8 cellular contexts compared by ENCODE assay signal in the genomic region with DNA sequence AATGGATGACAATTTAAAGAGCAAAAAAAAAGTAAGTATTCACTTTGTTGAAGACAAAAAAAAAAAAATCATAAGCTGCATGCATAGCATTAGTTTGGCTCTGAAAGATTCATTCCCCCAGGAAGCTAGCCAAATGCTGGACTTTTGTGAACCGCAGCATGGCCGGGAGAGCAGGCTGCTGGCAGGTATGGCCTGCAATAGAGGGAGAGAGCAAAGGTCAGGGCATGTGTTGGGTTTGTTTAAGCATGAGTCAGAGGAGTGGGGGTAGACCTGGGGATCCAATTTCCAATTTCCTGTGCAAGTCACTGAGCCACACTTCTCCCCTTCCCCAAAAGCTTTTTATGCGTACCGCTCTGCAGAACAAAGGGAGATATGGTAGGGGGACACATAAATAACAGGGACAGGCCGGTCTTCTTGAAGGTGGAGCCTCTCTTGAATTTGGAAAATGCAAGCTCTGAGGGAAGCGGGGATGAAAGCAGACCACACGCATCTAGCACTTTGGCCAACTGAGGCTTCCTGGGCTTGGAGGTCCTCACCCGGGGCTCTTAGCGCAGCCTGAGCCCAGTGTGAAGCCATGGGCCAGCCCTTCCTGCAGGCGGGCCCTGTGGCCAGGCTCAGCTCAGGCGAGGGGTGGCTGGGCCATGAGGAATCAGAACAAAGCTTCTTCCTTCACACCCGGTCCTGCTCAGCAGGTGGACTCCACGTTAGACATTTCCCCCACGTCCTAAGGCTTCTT.
DNase-seq lines count a peak whose midpoint lies in the region; ATAC-seq and TF ChIP-seq lines count a peak whose summit lies in the region.

No MANE protein-coding gene starts in this region.

- peaks cover 4% of the 10 kb centered on the region for H3F3A ChIP-seq in PC-3 (ENCODE audit: low read length, unreplicated experiment)

- ATAC-seq in activated CD4-positive, alpha-beta T cell treated with anti-CD3 and anti-CD28 coated beads for 36 hours, result no peak
- ATAC-seq in PC-3 (peak; percentile 57), HG03565 (IDR thresholded peaks at IDR 0.05; ENCODE audit: unreplicated experiment) (no peak)

- H3K4me1 ChIP-seq in PC-3 (ENCODE audit: insufficient read depth, low read length), result peaks cover 72% of the 10 kb centered on the region
- H3K4me1 ChIP-seq in endodermal cell (ENCODE audit: control insufficient read depth, insufficient read depth, low read length), result peaks cover 34% of the 10 kb centered on the region
- H3K4me1 ChIP-seq in ovary (ENCODE audit: insufficient read depth), result peaks cover 11% of the 10 kb centered on the region

- no peak overlapping the region for H3K4me3 Mint-ChIP-seq in activated CD4-positive, alpha-beta T cell treated with anti-CD3 and anti-CD28 coated beads for 36 hours
- peak overlapping the region; percentile 25 for H3K4me3 Mint-ChIP-seq in endodermal cell

- POLR2A ChIA-PET in activated CD4-positive, alpha-beta T cell treated with anti-CD3 and anti-CD28 coated beads for 36 hours (lab: Charles Lee), result interaction anchor here (0.8 to 1.5 kb wide), 3 partner anchors 23 to 346 kb away, joined by 3 to 4 read pairs (median 4); no protein-coding TSS in a partner anchor
- POLR2A ChIA-PET in PC-3 (lab: Charles Lee; ENCODE audit: unreplicated experiment), result interaction anchor here (0.5 to 0.6 kb wide), 2 partner anchors 32 to 164 kb away, joined by 5 to 9 read pairs; no protein-coding TSS in a partner anchor

- no peaks in the 10 kb centered on the region for H3K9me3 ChIP-seq in PC-3 (ENCODE audit: low read length)
- no peaks in the 10 kb centered on the region for H3K9me3 ChIP-seq in endodermal cell (ENCODE audit: control insufficient read depth, low read length)
- H3K9me3 ChIP-seq in ovary, result no peaks in the 10 kb centered on the region

- H3K27me3 Mint-ChIP-seq in activated CD4-positive, alpha-beta T cell treated with anti-CD3 and anti-CD28 coated beads for 36 hours, result no peaks in the 10 kb centered on the region
- no peaks in the 10 kb centered on the region for H3K27me3 Mint-ChIP-seq in endodermal cell (ENCODE audit: insufficient read depth)

- no peaks in the 10 kb centered on the region for H3K36me3 ChIP-seq in PC-3 (ENCODE audit: low read depth, low read length)
- H3K36me3 ChIP-seq in endodermal cell (ENCODE audit: control insufficient read depth, insufficient read depth, low read length), result no peaks in the 10 kb centered on the region
- H3K36me3 ChIP-seq in ovary, result no peaks in the 10 kb centered on the region

- intact Hi-C loops in activated CD4-positive, alpha-beta T cell treated with anti-CD3 and anti-CD28 coated beads for 36 hours (cut with DNase I, micrococcal nuclease), result no loop called here
- intact Hi-C loops in PC-3 (cut with micrococcal nuclease) (no loop called here), ovary (cut with DNase I) (no loop called here)

- no peaks in the 10 kb centered on the region for H4K20me1 ChIP-seq in PC-3 (ENCODE audit: low read length)

- WGBS in endodermal cell (ENCODE audit: insufficient coverage in 1 of 2, insufficient read length in 1 of 2), 2 experiments, result 24 to 42% methylated on average over 7 to 14 of the region's 14 CpGs
- WGBS in ovary, 3 donors, result 60 to 72% (median 66%) methylated on average over 14 of the region's 14 CpGs

- TF ChIP-seq POLR2A in ovary (IDR thresholded peaks at IDR 0.05), result no peak

- H3K4me3 ChIP-seq in PC-3 (ENCODE audit: low read length) (no peak overlapping the region), endodermal cell (ENCODE audit: low read length) (peak overlapping the region; percentile 13), ovary (no peak overlapping the region)

- DNase-seq in activated CD4-positive, alpha-beta T cell treated with anti-CD3 and anti-CD28 coated beads for 36 hours, result peak; percentile 11
- DNase-seq in activated CD4-positive, alpha-beta T cell treated with anti-CD3 and anti-CD28 coated beads, Interleukin-2, amount 50 U/mL, for 1 hour, result no peak
- peak; percentile 86 for DNase-seq in PC-3
- peak; percentile 79 for DNase-seq in endodermal cell
- DNase-seq in ovary, result peak in 3 of 5 donors; percentile 56 to 76 (median 61)
- no peak for DNase-seq in HuH-7 (ENCODE audit: low spot score)
- DNase-seq in DMS153 treated with DMSO at 0.1 percent for 48 hours (lab: John Stamatoyannopoulos, UW; ENCODE audit: unreplicated experiment), result no peak

- CTCF ChIA-PET in activated CD4-positive, alpha-beta T cell treated with anti-CD3 and anti-CD28 coated beads for 36 hours (lab: Charles Lee), result interaction anchor here (0.7 to 1.0 kb wide), 2 partner anchors 65 to 138 kb away, joined by 3 read pairs; no protein-coding TSS in a partner anchor
- CTCF ChIA-PET in PC-3 (lab: Charles Lee), result interaction anchor here (0.6 kb wide), 1 partner anchor 177 kb away, joined by 6 read pairs; no protein-coding TSS in a partner anchor

- TF ChIP-seq EP300 in ovary (IDR thresholded peaks at IDR 0.05), result no peak

- peak overlapping the region; percentile 12 for H3K4me2 ChIP-seq in PC-3 (ENCODE audit: low read length)

- H3K27ac ChIP-seq in PC-3 (ENCODE audit: low read length) (peak overlapping the region; percentile 100), endodermal cell (ENCODE audit: low read depth, low read length) (peak overlapping the region; percentile 88), ovary (no peak overlapping the region)

- no peaks in the 10 kb centered on the region for H3K9me2 ChIP-seq in PC-3 (replicated peaks; ENCODE audit: low read length)

- BruUV-seq in PC-3 (replicated peaks; lab: Mats Ljungman, UMichigan), result no TSS peak

- H3K9ac ChIP-seq in PC-3 (ENCODE audit: low read length) (peak overlapping the region; percentile 68), endodermal cell (ENCODE audit: extremely low read depth, low read length, poor library complexity, severe bottlenecking) (peak overlapping the region; percentile 14)

- no peaks in the 10 kb centered on the region for H3K9me3 Mint-ChIP-seq in activated CD4-positive, alpha-beta T cell treated with anti-CD3 and anti-CD28 coated beads for 36 hours (ENCODE audit: low read depth)
- H3K9me3 Mint-ChIP-seq in endodermal cell, result no peaks in the 10 kb centered on the region

- peak overlapping the region; percentile 65 for H3K27ac Mint-ChIP-seq in activated CD4-positive, alpha-beta T cell treated with anti-CD3 and anti-CD28 coated beads for 36 hours
- peak overlapping the region; percentile 98 for H3K27ac Mint-ChIP-seq in endodermal cell

- H3K27me3 ChIP-seq in PC-3 (ENCODE audit: low read length) (no peaks in the 10 kb centered on the region), endodermal cell (ENCODE audit: control insufficient read depth, insufficient read depth, low read length, poor library complexity, severe bottlenecking) (no peaks in the 10 kb centered on the region), ovary (no peaks in the 10 kb centered on the region)

- H3K36me3 Mint-ChIP-seq in activated CD4-positive, alpha-beta T cell treated with anti-CD3 and anti-CD28 coated beads for 36 hours (ENCODE audit: low read depth), result no peaks in the 10 kb centered on the region
- no peaks in the 10 kb centered on the region for H3K36me3 Mint-ChIP-seq in endodermal cell (ENCODE audit: low read depth)

- TF ChIP-seq CTCF in PC-3 (conservative IDR thresholded peaks at IDR 0.05; ENCODE audit: low read depth, low read length), result no peak
- TF ChIP-seq CTCF in endodermal cell (conservative IDR thresholded peaks at IDR 0.05), result no peak
- no peak for TF ChIP-seq CTCF in ovary (IDR thresholded peaks at IDR 0.05)

- no peaks in the 10 kb centered on the region for H3K79me2 ChIP-seq in PC-3 (ENCODE audit: low read length)

- no peak overlapping the region for H2AFZ ChIP-seq in PC-3 (ENCODE audit: low read length)

- H3K4me1 Mint-ChIP-seq in activated CD4-positive, alpha-beta T cell treated with anti-CD3 and anti-CD28 coated beads for 36 hours, result peaks cover 86% of the 10 kb centered on the region
- H3K4me1 Mint-ChIP-seq in endodermal cell, result peaks cover 60% of the 10 kb centered on the region

Comparison
In these comparisons a context has a peak if more than half of its experiments do, and no peak if none do; other contexts are left out.
1. DNase-seq: peak in activated CD4-positive, alpha-beta T cell treated with anti-CD3 and anti-CD28 coated beads for 36 hours (single experiment), PC-3 (single experiment), endodermal cell (single experiment) and ovary (3 of 5); none in activated CD4-positive, alpha-beta T cell treated with anti-CD3 and anti-CD28 coated beads, Interleukin-2, amount 50 U/mL, for 1 hour (single experiment), HuH-7 (single experiment) and DMS153 treated with DMSO at 0.1 percent for 48 hours (single experiment).
2. H3K27ac ChIP-seq: peak in PC-3 (single experiment) and endodermal cell (single experiment); none in ovary (0 of 2).